14 cellular contexts compared by ENCODE assay signal in genomic region chr5:127865273-127865672, GRCh38.
DNase-seq lines count a peak whose midpoint lies in the region; ATAC-seq and TF ChIP-seq lines count a peak whose summit lies in the region.
"Had no signal": no experiment of that assay in that cellular context is flagged by ENCODE, and none has a peak within 500 bp of the region (broad histone marks: within the 10 kb centered on the region; RNA-seq: fewer than 3 reads in every experiment).

No MANE protein-coding gene starts in this region.

- H3K27ac Mint-ChIP-seq in chondrocyte (ENCODE audit: unreplicated experiment): no peak overlapping the region
- H3K27ac Mint-ChIP-seq: activated naive CD8-positive, alpha-beta T cell had no signal

- H3K4me3 Mint-ChIP-seq in chondrocyte (ENCODE audit: unreplicated experiment): no peak overlapping the region
- H3K4me3 Mint-ChIP-seq: activated naive CD8-positive, alpha-beta T cell had no signal

- ATAC-seq in GM19351 (IDR thresholded peaks at IDR 0.05; ENCODE audit: unreplicated experiment): peak; percentile 53
- ATAC-seq in HG03139 (IDR thresholded peaks at IDR 0.05; ENCODE audit: unreplicated experiment): peak; percentile 62
- ATAC-seq in foreskin keratinocyte: peak; percentile 46
- ATAC-seq: stimulated activated naive CD8-positive, alpha-beta T cell treated with anti-CD3 and anti-CD28 coated beads, Interleukin-15, Interleukin-2, amounts not matched to agents 100 U/mL and 50 U/mL, for 24 hours had no signal

- no peak overlapping the region for H3K27ac ChIP-seq in foreskin keratinocyte
- H3K27ac ChIP-seq: colonic mucosa had no signal

- no peaks in the 10 kb centered on the region for H3K27me3 ChIP-seq in foreskin keratinocyte
- H3K27me3 ChIP-seq: colonic mucosa had no signal

- no peak for TF ChIP-seq CTCF in GM10248 (IDR thresholded peaks at IDR 0.05; ENCODE audit: control extremely low read depth, extremely low read depth, low read depth, missing control alignments)
- no peak for TF ChIP-seq CTCF in foreskin keratinocyte (conservative IDR thresholded peaks at IDR 0.05)
- TF ChIP-seq CTCF in chondrocyte (IDR thresholded peaks at IDR 0.05): no peak

- DNase-seq in GM10248 (ENCODE audit: extremely low spot score) (peak; percentile 10), foreskin keratinocyte (no peak), chondrocyte (ENCODE audit: low spot score) (no peak)
- DNase-seq in stimulated activated naive CD4-positive, alpha-beta T cell treated with Interleukin-2 at 50 U/mL for 16 hours (lab: John Stamatoyannopoulos, UW): no peak
- no peak for DNase-seq in activated CD4-positive, alpha-beta T cell treated with anti-CD3 and anti-CD28 coated beads, Interleukin-2, amount 50 U/mL, for 1 hour
- DNase-seq in NK-92 treated with Interleukin-12 subunit alpha and Interleukin-12 subunit beta, amount 100 ng/mL, for 24 hours (lab: John Stamatoyannopoulos, UW): no peak
- DNase-seq: colonic mucosa; GOT3; NCI-H146; retina; stimulated activated naive CD8-positive, alpha-beta T cell treated with anti-CD3 and anti-CD28 coated beads, Interleukin-15, Interleukin-2, amounts not matched to agents 100 U/mL and 50 U/mL, for 24 hours had no signal

- H3K9me3 Mint-ChIP-seq in chondrocyte (ENCODE audit: low read depth): no peaks in the 10 kb centered on the region

- no peaks in the 10 kb centered on the region for H3K4me1 ChIP-seq in foreskin keratinocyte

- CTCF ChIA-PET in GM10248 (lab: Yijun Ruan, JAX): interaction anchor here (0.8 to 3.5 kb wide), 9 partner anchors 8 to 336 kb away, joined by 3 to 22 read pairs (median 3); no protein-coding TSS in a partner anchor

- POLR2A ChIA-PET in GM10248 (lab: Yijun Ruan, JAX): no interaction called here

- H3K36me3 Mint-ChIP-seq in chondrocyte (ENCODE audit: low read depth): no peaks in the 10 kb centered on the region
- H3K36me3 Mint-ChIP-seq: activated naive CD8-positive, alpha-beta T cell had no signal

- no peaks in the 10 kb centered on the region for H3K27me3 Mint-ChIP-seq in chondrocyte (ENCODE audit: low read depth)
- H3K27me3 Mint-ChIP-seq: activated naive CD8-positive, alpha-beta T cell had no signal

- H3K4me1 Mint-ChIP-seq in chondrocyte (ENCODE audit: low read depth): peaks cover 11% of the 10 kb centered on the region
